Comparison of ENCODE assay signal across 1 cellular context in the genomic region with DNA sequence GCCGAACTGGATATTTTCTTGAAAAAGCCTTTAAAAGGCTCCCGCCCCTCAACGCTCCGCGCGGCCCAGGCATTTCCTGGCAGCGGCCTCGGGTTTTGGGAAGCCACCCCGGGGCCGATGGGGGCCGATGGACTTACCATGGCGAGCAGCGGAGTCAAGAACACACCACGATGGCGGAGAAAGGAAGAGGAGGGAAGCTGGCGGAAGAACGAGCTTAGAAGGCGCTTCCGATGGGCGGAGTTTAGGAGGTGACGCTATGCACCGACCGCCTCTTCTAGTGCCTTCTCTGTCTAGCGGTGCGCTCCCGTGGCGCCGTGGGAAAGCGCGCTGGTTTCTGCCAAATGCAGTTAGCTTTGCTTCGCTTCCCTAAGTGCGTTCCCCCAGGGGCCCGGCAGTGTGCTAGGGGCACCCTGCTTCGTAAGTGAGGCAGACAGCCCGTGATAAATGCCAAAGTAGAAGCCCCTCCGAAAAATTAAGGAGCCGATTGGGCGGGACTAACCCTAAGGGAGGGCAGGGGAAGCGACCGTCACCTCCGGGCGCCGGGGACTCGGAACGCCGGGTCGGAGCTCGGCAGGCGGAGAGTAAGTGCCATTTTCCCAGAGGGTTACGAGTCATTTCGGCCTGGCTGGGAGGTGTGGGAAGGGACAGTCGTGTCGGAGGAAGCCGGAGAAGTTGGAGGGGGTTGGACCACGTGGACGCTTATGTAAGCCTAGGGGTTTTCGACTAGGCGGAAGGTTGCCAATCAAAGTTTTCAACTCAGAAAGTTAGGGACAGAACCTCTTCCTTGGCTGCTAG.
TF ChIP-seq lines count a peak whose summit lies in the region.

Gene RPL39 (minus strand): TSS at position 194 of the 795 bp plus-strand sequence. CDS start 54 bp downstream, at position 140.

TF ChIP-seq in K562, 482 proteins besides CTCF, POLR2A, EP300 and RAD21 (continued from another document and continues in another):
- TF ChIP-seq ZNF407 (IDR thresholded peaks at IDR 0.05; ENCODE audit: low read depth) (no peak), KAT7 (CRISPR knock-in tag; IDR thresholded peaks at IDR 0.05; ENCODE audit: borderline replicate concordance) (no peak), PHF20 (IDR thresholded peaks at IDR 0.05; ENCODE audit: partially characterized antibody) (peak; percentile 28), HMGN3 (IDR thresholded peaks at IDR 0.05; ENCODE audit: borderline replicate concordance, extremely low read depth, insufficient read length, low read depth, low read length) (peak; percentile 38), RAD51 (IDR thresholded peaks at IDR 0.05; ENCODE audit: borderline replicate concordance, low read depth) (peak; percentile 11; the same call in 1 of the 2 replicates), MAX (CRISPR knock-in tag; IDR thresholded peaks at IDR 0.05) (peak; percentile 33), SUPT5H (IDR thresholded peaks at IDR 0.05) (peak; percentile 97), NONO (IDR thresholded peaks at IDR 0.05; ENCODE audit: low read depth in 2 of 2, low read length in 1 of 2) (peak in 1 of 2 experiments; percentile 24; a peak in 1 of 4 replicates), PHF8 (IDR thresholded peaks at IDR 0.05; ENCODE audit: borderline replicate concordance, low read length) (peak; percentile 89), ARNT (IDR thresholded peaks at IDR 0.05) (0 out of 4 replicates have a peak, but pooled peaks of 1 of the 2 experiments have one; percentile 17), BRCA1 (IDR thresholded peaks at IDR 0.05) (no peak), BRCA1 (CRISPR knock-in tag; IDR thresholded peaks at IDR 0.05) (no peak), SMARCB1 (IDR thresholded peaks at IDR 0.05; ENCODE audit: insufficient read length, low read depth) (no peak), ZC3H11A (IDR thresholded peaks at IDR 0.05; ENCODE audit: low read depth, low read length) (no peak), GTF2F1 (IDR thresholded peaks at IDR 0.05; ENCODE audit: low read depth, low read length) (peak; percentile 86), NR2C1 (IDR thresholded peaks at IDR 0.05) (peak; percentile 27; the same call in 1 of the 2 replicates), NR2C1 (tag; IDR thresholded peaks at IDR 0.05) (no peak; the same call in none of the 2 replicates), SIN3B (IDR thresholded peaks at IDR 0.05; ENCODE audit: low read depth) (0 out of 2 replicates have a peak, but pooled peaks have one; percentile 17), ELK1 (CRISPR knock-in tag; IDR thresholded peaks at IDR 0.05) (no peak), SRSF9 (IDR thresholded peaks at IDR 0.05; ENCODE audit: borderline replicate concordance, low read depth, low read length) (no peak), SAP30 (IDR thresholded peaks at IDR 0.05; ENCODE audit: borderline replicate concordance, insufficient read depth, low read depth, low read length, poor library complexity, severe bottlenecking) (peak; percentile 51), GABPB1 (CRISPR knock-in tag; IDR thresholded peaks at IDR 0.05) (peak; percentile 68; the same call in 1 of the 2 replicates), BRF1 (IDR thresholded peaks at IDR 0.05; ENCODE audit: borderline replicate concordance, extremely low read depth, insufficient read length) (no peak), CBX1 (IDR thresholded peaks at IDR 0.05; ENCODE audit: low read depth) (0 out of 2 replicates have a peak, but pooled peaks have one; percentile 24), ZNF23 (CRISPR knock-in tag; IDR thresholded peaks at IDR 0.05) (no peak), MAFG (tag; conservative IDR thresholded peaks at IDR 0.05) (no peak)
- TF ChIP-seq, protein P1, sequence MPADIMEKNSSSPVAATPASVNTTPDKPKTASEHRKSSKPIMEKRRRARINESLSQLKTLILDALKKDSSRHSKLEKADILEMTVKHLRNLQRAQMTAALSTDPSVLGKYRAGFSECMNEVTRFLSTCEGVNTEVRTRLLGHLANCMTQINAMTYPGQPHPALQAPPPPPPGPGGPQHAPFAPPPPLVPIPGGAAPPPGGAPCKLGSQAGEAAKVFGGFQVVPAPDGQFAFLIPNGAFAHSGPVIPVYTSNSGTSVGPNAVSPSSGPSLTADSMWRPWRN (IDR thresholded peaks at IDR 0.05; ENCODE audit: low read depth), result no peak
- TF ChIP-seq, protein P2, sequence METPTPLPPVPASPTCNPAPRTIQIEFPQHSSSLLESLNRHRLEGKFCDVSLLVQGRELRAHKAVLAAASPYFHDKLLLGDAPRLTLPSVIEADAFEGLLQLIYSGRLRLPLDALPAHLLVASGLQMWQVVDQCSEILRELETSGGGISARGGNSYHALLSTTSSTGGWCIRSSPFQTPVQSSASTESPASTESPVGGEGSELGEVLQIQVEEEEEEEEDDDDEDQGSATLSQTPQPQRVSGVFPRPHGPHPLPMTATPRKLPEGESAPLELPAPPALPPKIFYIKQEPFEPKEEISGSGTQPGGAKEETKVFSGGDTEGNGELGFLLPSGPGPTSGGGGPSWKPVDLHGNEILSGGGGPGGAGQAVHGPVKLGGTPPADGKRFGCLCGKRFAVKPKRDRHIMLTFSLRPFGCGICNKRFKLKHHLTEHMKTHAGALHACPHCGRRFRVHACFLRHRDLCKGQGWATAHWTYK (CRISPR knock-in tag; IDR thresholded peaks at IDR 0.05), result peak; percentile 93; the same call in 1 of the 2 replicates
- TF ChIP-seq, protein P3, sequence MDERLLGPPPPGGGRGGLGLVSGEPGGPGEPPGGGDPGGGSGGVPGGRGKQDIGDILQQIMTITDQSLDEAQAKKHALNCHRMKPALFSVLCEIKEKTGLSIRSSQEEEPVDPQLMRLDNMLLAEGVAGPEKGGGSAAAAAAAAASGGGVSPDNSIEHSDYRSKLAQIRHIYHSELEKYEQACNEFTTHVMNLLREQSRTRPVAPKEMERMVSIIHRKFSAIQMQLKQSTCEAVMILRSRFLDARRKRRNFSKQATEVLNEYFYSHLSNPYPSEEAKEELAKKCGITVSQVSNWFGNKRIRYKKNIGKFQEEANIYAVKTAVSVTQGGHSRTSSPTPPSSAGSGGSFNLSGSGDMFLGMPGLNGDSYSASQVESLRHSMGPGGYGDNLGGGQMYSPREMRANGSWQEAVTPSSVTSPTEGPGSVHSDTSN (CRISPR knock-in tag; IDR thresholded peaks at IDR 0.05; ENCODE audit: low read depth), result no peak
- TF ChIP-seq, protein P3 (tag; conservative IDR thresholded peaks at IDR 0.05; ENCODE audit: low read depth), result peak; percentile 33; the same call in 1 of the 2 replicates
- TF ChIP-seq, protein P4, sequence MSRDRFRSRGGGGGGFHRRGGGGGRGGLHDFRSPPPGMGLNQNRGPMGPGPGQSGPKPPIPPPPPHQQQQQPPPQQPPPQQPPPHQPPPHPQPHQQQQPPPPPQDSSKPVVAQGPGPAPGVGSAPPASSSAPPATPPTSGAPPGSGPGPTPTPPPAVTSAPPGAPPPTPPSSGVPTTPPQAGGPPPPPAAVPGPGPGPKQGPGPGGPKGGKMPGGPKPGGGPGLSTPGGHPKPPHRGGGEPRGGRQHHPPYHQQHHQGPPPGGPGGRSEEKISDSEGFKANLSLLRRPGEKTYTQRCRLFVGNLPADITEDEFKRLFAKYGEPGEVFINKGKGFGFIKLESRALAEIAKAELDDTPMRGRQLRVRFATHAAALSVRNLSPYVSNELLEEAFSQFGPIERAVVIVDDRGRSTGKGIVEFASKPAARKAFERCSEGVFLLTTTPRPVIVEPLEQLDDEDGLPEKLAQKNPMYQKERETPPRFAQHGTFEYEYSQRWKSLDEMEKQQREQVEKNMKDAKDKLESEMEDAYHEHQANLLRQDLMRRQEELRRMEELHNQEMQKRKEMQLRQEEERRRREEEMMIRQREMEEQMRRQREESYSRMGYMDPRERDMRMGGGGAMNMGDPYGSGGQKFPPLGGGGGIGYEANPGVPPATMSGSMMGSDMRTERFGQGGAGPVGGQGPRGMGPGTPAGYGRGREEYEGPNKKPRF (IDR thresholded peaks at IDR 0.05; ENCODE audit: low read depth, low read length), result no peak
- TF ChIP-seq, protein P5, sequence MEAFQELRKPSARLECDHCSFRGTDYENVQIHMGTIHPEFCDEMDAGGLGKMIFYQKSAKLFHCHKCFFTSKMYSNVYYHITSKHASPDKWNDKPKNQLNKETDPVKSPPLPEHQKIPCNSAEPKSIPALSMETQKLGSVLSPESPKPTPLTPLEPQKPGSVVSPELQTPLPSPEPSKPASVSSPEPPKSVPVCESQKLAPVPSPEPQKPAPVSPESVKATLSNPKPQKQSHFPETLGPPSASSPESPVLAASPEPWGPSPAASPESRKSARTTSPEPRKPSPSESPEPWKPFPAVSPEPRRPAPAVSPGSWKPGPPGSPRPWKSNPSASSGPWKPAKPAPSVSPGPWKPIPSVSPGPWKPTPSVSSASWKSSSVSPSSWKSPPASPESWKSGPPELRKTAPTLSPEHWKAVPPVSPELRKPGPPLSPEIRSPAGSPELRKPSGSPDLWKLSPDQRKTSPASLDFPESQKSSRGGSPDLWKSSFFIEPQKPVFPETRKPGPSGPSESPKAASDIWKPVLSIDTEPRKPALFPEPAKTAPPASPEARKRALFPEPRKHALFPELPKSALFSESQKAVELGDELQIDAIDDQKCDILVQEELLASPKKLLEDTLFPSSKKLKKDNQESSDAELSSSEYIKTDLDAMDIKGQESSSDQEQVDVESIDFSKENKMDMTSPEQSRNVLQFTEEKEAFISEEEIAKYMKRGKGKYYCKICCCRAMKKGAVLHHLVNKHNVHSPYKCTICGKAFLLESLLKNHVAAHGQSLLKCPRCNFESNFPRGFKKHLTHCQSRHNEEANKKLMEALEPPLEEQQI (IDR thresholded peaks at IDR 0.05), result no peak
- TF ChIP-seq, protein P6, sequence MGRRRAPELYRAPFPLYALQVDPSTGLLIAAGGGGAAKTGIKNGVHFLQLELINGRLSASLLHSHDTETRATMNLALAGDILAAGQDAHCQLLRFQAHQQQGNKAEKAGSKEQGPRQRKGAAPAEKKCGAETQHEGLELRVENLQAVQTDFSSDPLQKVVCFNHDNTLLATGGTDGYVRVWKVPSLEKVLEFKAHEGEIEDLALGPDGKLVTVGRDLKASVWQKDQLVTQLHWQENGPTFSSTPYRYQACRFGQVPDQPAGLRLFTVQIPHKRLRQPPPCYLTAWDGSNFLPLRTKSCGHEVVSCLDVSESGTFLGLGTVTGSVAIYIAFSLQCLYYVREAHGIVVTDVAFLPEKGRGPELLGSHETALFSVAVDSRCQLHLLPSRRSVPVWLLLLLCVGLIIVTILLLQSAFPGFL (CRISPR knock-in tag; IDR thresholded peaks at IDR 0.05), result 0 out of 2 replicates have a peak, but pooled peaks have one; percentile 21
